In genomic region chr9:35948901-35949318, GRCh38 we compare ENCODE assay signal across 1 cellular context.
TF ChIP-seq lines count a peak whose summit lies in the region.

No MANE protein-coding gene starts in this region.

TF ChIP-seq in IMR-90, 13 proteins besides CTCF, POLR2A, EP300 and RAD21:
- no peak for TF ChIP-seq MXI1 (IDR thresholded peaks at IDR 0.05; ENCODE audit: borderline replicate concordance, low read depth, low read length)
- no peak for TF ChIP-seq BHLHE40 (IDR thresholded peaks at IDR 0.05; ENCODE audit: low read depth, low read length)
- TF ChIP-seq CHD1 (IDR thresholded peaks at IDR 0.05; ENCODE audit: low read depth, low read length), result no peak
- no peak for TF ChIP-seq RCOR1 (IDR thresholded peaks at IDR 0.05; ENCODE audit: insufficient replicate concordance, low read length)
- no peak for TF ChIP-seq ELK1 (IDR thresholded peaks at IDR 0.05; ENCODE audit: borderline replicate concordance, low read depth, low read length)
- no peak for TF ChIP-seq NFE2L2 (IDR thresholded peaks at IDR 0.05; ENCODE audit: low read depth, low read length)
- no peak for TF ChIP-seq SMC3 (IDR thresholded peaks at IDR 0.05; ENCODE audit: low read depth, low read length)
- no peak for TF ChIP-seq FOS (IDR thresholded peaks at IDR 0.05; ENCODE audit: low read depth, low read length)
- no peak for TF ChIP-seq USF2 (IDR thresholded peaks at IDR 0.05; ENCODE audit: low read depth, low read length)
- TF ChIP-seq MAFK (IDR thresholded peaks at IDR 0.05; ENCODE audit: low read depth, low read length), result no peak
- no peak for TF ChIP-seq MAZ (IDR thresholded peaks at IDR 0.05; ENCODE audit: borderline replicate concordance, low read depth, low read length)
- TF ChIP-seq CEBPB (IDR thresholded peaks at IDR 0.05; ENCODE audit: low read depth, low read length), result no peak
- no peak for TF ChIP-seq RFX5 (IDR thresholded peaks at IDR 0.05; ENCODE audit: low read depth, low read length)
